In genomic region chr4:40295030-40295429, GRCh38 we compare ENCODE assay signal across 16 cellular contexts. TPM values are rescaled to one million over a fixed set of nuclear protein-coding genes. Genes with fewer than 3 reads are reported as not detected.
"Had no signal": no experiment of that assay in that cellular context is flagged by ENCODE, and none has a peak within 500 bp of the region (broad histone marks: within the 10 kb centered on the region; RNA-seq: fewer than 3 reads in every experiment).

No MANE protein-coding gene starts in this region.

RNA-seq across cellular contexts. Expression of gene CHRNA9, which starts 40.1 kb away (rescaled TPM):
- total RNA-seq: activated naive CD4-positive, alpha-beta T cell treated with anti-CD3 and anti-CD28 coated beads for 36 hours; activated T-cell treated with anti-CD3 and anti-CD28 coated beads, Interleukin-2, amount 50 U/mL, for 4 hours; activated T-helper 17 cell treated with anti-CD3 and anti-CD28 coated beads, Interleukin-2, amount 50 U/mL, for 72 hours; adrenal gland; aorta; body of pancreas; cardiac muscle cell; colonic mucosa; esophagus squamous epithelium; fibroblast of lung; fibroblast of villous mesenchyme; gastroesophageal sphincter; glomerular endothelial cell; heart right ventricle; T-helper 17 cell had no signal
- polyA plus RNA-seq: adrenal gland, aorta, cardiac muscle cell, esophagus, fibroblast of lung, heart right ventricle had no signal
